Comparison of ENCODE assay signal across 21 cellular contexts in the genomic region with DNA sequence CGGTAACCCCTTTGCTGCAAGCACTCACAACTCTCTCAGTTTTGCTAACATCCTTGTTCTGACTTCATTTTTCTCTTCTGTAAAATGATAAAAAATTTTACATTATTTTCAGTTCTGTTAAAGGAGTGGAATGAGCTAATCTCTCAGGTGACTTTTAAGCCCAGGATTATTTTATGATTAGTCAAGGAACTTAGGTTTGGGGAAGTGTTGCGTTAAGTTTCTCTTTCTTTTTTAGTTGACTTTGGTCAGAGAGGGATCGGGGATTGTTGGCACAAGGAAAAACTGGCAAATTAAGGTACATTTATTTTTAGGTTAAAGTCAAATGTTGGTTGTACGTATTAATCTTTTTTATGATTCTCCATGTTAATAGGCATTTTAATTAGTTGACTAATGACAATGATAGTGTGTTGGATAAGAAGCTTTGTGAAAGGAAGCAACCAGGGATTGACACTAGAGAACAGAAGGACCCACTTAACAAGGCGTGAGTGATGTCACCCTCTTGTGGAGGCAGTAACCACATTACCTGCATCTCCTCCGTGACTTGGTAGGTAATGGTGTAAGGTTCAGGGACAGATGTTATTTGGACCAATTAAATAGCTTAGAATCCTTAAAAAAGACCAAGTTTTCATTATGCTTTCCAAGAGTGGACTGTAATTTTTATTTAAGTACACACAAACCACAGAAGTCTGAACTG. TPM values are rescaled to one million over a fixed set of nuclear protein-coding genes. Genes with fewer than 3 reads are reported as not detected.
DNase-seq lines count a peak whose midpoint lies in the region; TF ChIP-seq lines count a peak whose summit lies in the region.
"Had no signal": no experiment of that assay in that cellular context is flagged by ENCODE, and none has a peak within 500 bp of the region (broad histone marks: within the 10 kb centered on the region; RNA-seq: fewer than 3 reads in every experiment).

No MANE protein-coding gene starts in this region.

- H3K56ac ChIP-seq in H9 (ENCODE audit: insufficient read length, low read depth, low read length), result no peak overlapping the region

- no peaks in the 10 kb centered on the region for H3K9me3 ChIP-seq in H9 (ENCODE audit: control insufficient read depth, low read depth, low read length)
- H3K9me3 ChIP-seq in SJCRH30 (replicated peaks), result no peaks in the 10 kb centered on the region
- H3K9me3 ChIP-seq: Caco-2, prostate gland, suprapubic skin had no signal

- TF ChIP-seq CTCF in H9 (conservative IDR thresholded peaks at IDR 0.05), result 0 out of 3 replicates have a peak, but pooled peaks have one; percentile 11

- no peak overlapping the region for H2BK5ac ChIP-seq in H9 (ENCODE audit: insufficient read length, low read length)

- H3K4me3 Mint-ChIP-seq in H9, result no peak overlapping the region
- no peak overlapping the region for H3K4me3 Mint-ChIP-seq in dendritic cell treated with granulocyte-macrophage colony-stimulating factor and Interleukin-4, amounts not matched to agents 40 ng/mL and 50 ng/mL, for 4 days

- no peak overlapping the region for H2AK5ac ChIP-seq in H9 (ENCODE audit: insufficient read length, low read length)

- no peak overlapping the region for H4K8ac ChIP-seq in H9 (replicated peaks; ENCODE audit: insufficient read length, low read depth, low read length)

- H2BK12ac ChIP-seq in H9 (ENCODE audit: insufficient read length, low read depth, low read length), result no peak overlapping the region

- H4K91ac ChIP-seq in H9 (ENCODE audit: insufficient read length, low read depth, low read length), result no peak overlapping the region

- intact Hi-C loops in dendritic cell treated with granulocyte-macrophage colony-stimulating factor and Interleukin-4, amounts not matched to agents 40 ng/mL and 50 ng/mL, for 4 days (cut with micrococcal nuclease), result loop anchor here (10.0 kb wide), 1 partner anchor 354 kb away; no protein-coding TSS in a partner anchor

- H3K79me2 ChIP-seq in H9 (ENCODE audit: insufficient read depth, low read length), result no peaks in the 10 kb centered on the region

- peaks cover 6% of the 10 kb centered on the region for H3K27me3 Mint-ChIP-seq in H9 (ENCODE audit: low read depth)
- peaks cover 11% of the 10 kb centered on the region for H3K27me3 Mint-ChIP-seq in dendritic cell treated with granulocyte-macrophage colony-stimulating factor and Interleukin-4, amounts not matched to agents 40 ng/mL and 50 ng/mL, for 4 days

- no CpG with 5 or more reads among the region's 6 CpGs for WGBS in H9 (ENCODE audit: extremely low coverage, insufficient read length, low lambda C conversion rate)

- H3K36me3 ChIP-seq in SJCRH30, result no peaks in the 10 kb centered on the region
- H3K36me3 ChIP-seq: prostate gland, suprapubic skin had no signal

- no peaks in the 10 kb centered on the region for H3K79me1 ChIP-seq in H9 (ENCODE audit: insufficient read depth, low read depth, low read length, poor library complexity, severe bottlenecking)

- H2AFZ ChIP-seq in H9 (ENCODE audit: low read length), result no peak overlapping the region

- H3K27me3 ChIP-seq in H9 (ENCODE audit: insufficient read depth, low read length), result no peaks in the 10 kb centered on the region; the same call in 1 of the 2 replicates
- H3K27me3 ChIP-seq in SJCRH30, result no peaks in the 10 kb centered on the region
- H3K27me3 ChIP-seq: suprapubic skin had no signal

- no peak overlapping the region for H2BK15ac ChIP-seq in H9 (ENCODE audit: low read depth, low read length)

- no peak overlapping the region for H3K4ac ChIP-seq in H9 (ENCODE audit: low read depth, low read length)

- no peak overlapping the region for H2BK120ac ChIP-seq in H9 (ENCODE audit: low read depth, low read length, poor library complexity, severe bottlenecking)

- no peak overlapping the region for H3K18ac ChIP-seq in H9 (ENCODE audit: insufficient read length, low read depth, low read length)

- no peaks in the 10 kb centered on the region; a peak in 1 of 5 replicates for H3K9me3 Mint-ChIP-seq in H9
- H3K9me3 Mint-ChIP-seq in dendritic cell treated with granulocyte-macrophage colony-stimulating factor and Interleukin-4, amounts not matched to agents 40 ng/mL and 50 ng/mL, for 4 days, result no peaks in the 10 kb centered on the region

- no peaks in the 10 kb centered on the region for H3K23me2 ChIP-seq in H9 (ENCODE audit: insufficient read length, low read depth, low read length, poor library complexity, severe bottlenecking)

- H3K4me1 Mint-ChIP-seq in H9, result peaks cover 6% of the 10 kb centered on the region in 2 experiments; a peak in 3 of 4 replicates
- H3K4me1 Mint-ChIP-seq in dendritic cell treated with granulocyte-macrophage colony-stimulating factor and Interleukin-4, amounts not matched to agents 40 ng/mL and 50 ng/mL, for 4 days (ENCODE audit: low read depth), result peaks cover 23% of the 10 kb centered on the region

- DNase-seq in DMS53 (lab: John Stamatoyannopoulos, UW), result peak; percentile 80
- no peak for DNase-seq in H9
- DNase-seq in NCI-H69 (lab: John Stamatoyannopoulos, UW), result peak; percentile 13
- no peak for DNase-seq in SJCRH30
- DNase-seq in activated naive CD4-positive, alpha-beta T cell (lab: John Stamatoyannopoulos, UW), result no peak
- no peak for DNase-seq in hepatic stellate cell (ENCODE audit: low spot score)
- no peak for DNase-seq in GM19238 (ENCODE audit: insufficient read length, low spot score)
- DNase-seq: Caco-2; dermis blood vessel endothelial cell; foreskin melanocyte; midbrain; NCI-H1092; NCI-H526; stimulated activated CD8-positive, alpha-beta memory T cell treated with anti-CD3 and anti-CD28 coated beads, Interleukin-4, amount 100 ng/mL, for 48 hours; SW 1271 had no signal

- no peak overlapping the region for H3K4me2 ChIP-seq in H9 (ENCODE audit: insufficient read depth, insufficient read length, low read length)
- H3K4me2 ChIP-seq: smooth muscle cell had no signal

- H3K4me1 ChIP-seq in H9 (ENCODE audit: insufficient read depth, low read length) (0 out of 2 replicates have a peak, but pooled peaks cover 2% of the 10 kb centered on the region), SJCRH30 (no peaks in the 10 kb centered on the region)
- H3K4me1 ChIP-seq: Caco-2, prostate gland, suprapubic skin had no signal

- H3K14ac ChIP-seq in H9 (ENCODE audit: insufficient read depth, low read length), result no peak overlapping the region

- no peak overlapping the region for H4K5ac ChIP-seq in H9 (ENCODE audit: insufficient read length, low read depth, low read length)

- H3K4me3 ChIP-seq in SJCRH30, result no peak overlapping the region
- H3K4me3 ChIP-seq: prostate gland, smooth muscle cell, suprapubic skin had no signal

- H2BK20ac ChIP-seq in H9 (ENCODE audit: low read depth, low read length, poor library complexity, severe bottlenecking), result no peak overlapping the region

- H3K27ac ChIP-seq in H9 (ENCODE audit: insufficient read length, low read depth, low read length), result no peak overlapping the region
- no peak overlapping the region for H3K27ac ChIP-seq in SJCRH30
- H3K27ac ChIP-seq: epithelial cell of prostate, HL-60, prostate gland, suprapubic skin had no signal

- no peaks in the 10 kb centered on the region for H3K36me3 Mint-ChIP-seq in H9 (ENCODE audit: insufficient read depth in 1 of 3, low read depth in 3 of 3)
- no peaks in the 10 kb centered on the region for H3K36me3 Mint-ChIP-seq in dendritic cell treated with granulocyte-macrophage colony-stimulating factor and Interleukin-4, amounts not matched to agents 40 ng/mL and 50 ng/mL, for 4 days (ENCODE audit: low read depth)

- H3K9ac ChIP-seq in H9 (ENCODE audit: extremely low read depth, insufficient read length, low read length), result no peak overlapping the region

- H4K20me1 ChIP-seq in H9 (ENCODE audit: control insufficient read depth, insufficient read depth, insufficient read length), result no peaks in the 10 kb centered on the region

- H3K23ac ChIP-seq in H9 (ENCODE audit: insufficient read length, low read depth, low read length), result no peak overlapping the region

- no peak overlapping the region for H3K27ac Mint-ChIP-seq in H9
- peak overlapping the region; percentile 43 for H3K27ac Mint-ChIP-seq in dendritic cell treated with granulocyte-macrophage colony-stimulating factor and Interleukin-4, amounts not matched to agents 40 ng/mL and 50 ng/mL, for 4 days

- H3T11ph ChIP-seq in H9 (ENCODE audit: low read length), result no peak overlapping the region

RNA-seq across cellular contexts. Expression of a gene that starts 31.6 kb away (rescaled TPM):
- total RNA-seq in H9 (2021), result 6.5 and 7.0 TPM in 2 replicates
- 13.2 and 15.0 TPM in 2 replicates for total RNA-seq in SJCRH30 (2014; rRNA removed; shearing (Covaris generic))

Comparison
In these comparisons a context has a peak if more than half of its experiments do, and no peak if none do; other contexts are left out.
1. DNase-seq: peak in DMS53 (single experiment) and NCI-H69 (single experiment); none in H9 (single experiment), SJCRH30 (0 of 2), activated naive CD4-positive, alpha-beta T cell (0 of 4), hepatic stellate cell (single experiment) and GM19238 (single experiment).